In the genomic region with DNA sequence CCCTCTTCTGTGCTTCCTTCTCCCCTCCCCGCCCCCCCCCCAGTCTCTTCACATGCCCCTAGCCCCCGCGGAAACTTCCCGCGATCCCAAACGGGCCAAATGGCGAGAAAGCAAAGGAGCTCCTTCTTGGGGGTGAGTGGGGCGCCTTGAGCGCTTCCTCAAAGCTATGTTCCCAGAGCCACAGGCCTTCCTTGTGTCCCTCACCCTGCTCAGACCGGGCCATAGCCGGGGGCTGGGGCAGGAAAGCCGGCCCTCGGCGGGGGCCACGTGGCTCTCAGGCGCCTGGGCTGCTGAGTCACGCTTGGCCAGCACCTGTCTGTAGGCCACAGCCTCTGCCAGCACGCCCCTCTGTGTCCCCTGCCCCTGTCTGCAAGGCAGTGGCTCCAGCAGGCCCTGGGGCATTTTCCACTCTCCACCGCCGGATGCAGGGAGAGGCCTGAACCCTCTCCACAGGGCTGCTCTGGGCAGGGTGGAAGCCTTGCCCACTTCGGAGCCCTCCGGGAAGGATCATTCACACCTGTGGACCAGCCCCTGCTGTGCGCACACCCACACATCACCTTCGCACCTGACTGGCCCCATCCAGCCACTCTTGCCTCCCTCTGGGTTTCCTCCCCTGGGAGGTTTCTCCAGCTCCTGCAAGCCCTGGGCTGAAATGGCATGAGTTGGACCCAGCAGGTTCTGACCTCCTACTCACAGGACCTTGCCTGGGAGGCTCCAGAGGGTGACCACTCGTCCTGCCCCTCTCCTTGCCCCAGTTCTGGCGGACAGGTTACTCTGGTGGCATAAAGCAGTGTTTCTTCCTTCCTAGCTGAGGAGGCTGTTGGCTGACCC, we compare ENCODE assay signal across 8 cellular contexts. TPM values are rescaled to one million over a fixed set of nuclear protein-coding genes. Genes with fewer than 3 reads are reported as not detected.
A peak's percentile ranks its signal among the peaks of the same experiment; 100 is the strongest.
DNase-seq lines count a peak whose midpoint lies in the region; ATAC-seq and TF ChIP-seq lines count a peak whose summit lies in the region.

No MANE protein-coding gene starts in this region.

- peak overlapping the region; percentile 94 for H2BK20ac ChIP-seq in IMR-90 (ENCODE audit: low read depth, low read length)

- no peak for TF ChIP-seq RAD21 in IMR-90 (IDR thresholded peaks at IDR 0.05; ENCODE audit: low read length)

- H3K56ac ChIP-seq in IMR-90 (ENCODE audit: extremely low read depth, insufficient read depth, low read length), result peak overlapping the region; percentile 80

- H3K14ac ChIP-seq in IMR-90 (replicated peaks; ENCODE audit: low read depth, low read length), result peak overlapping the region; percentile 94

- no peaks in the 10 kb centered on the region for H3K27me3 ChIP-seq in IMR-90 (ENCODE audit: control insufficient read depth, insufficient read depth, low read length)

- peaks cover 29% of the 10 kb centered on the region for H3K9me1 ChIP-seq in IMR-90 (ENCODE audit: insufficient read depth, low read length)

- WGBS in IMR-90 (ENCODE audit: extremely low coverage in 2 of 2, insufficient read length in 1 of 2), 2 experiments, result 7% methylated on average over 3 of the region's 26 CpGs; no CpG with 5 or more reads in 1 of the 2 experiments

- H3K36me3 ChIP-seq in IMR-90 (ENCODE audit: control insufficient read depth, insufficient read depth, low read length) (peaks cover 26% of the 10 kb centered on the region), mucosa of descending colon (ENCODE audit: low read depth) (peaks cover 3% of the 10 kb centered on the region)

- H4K5ac ChIP-seq in IMR-90 (ENCODE audit: low read depth, low read length), result peak overlapping the region; percentile 84

- no peaks in the 10 kb centered on the region for H3K27me3 Mint-ChIP-seq in activated CD4-positive, alpha-beta T cell treated with anti-CD3 and anti-CD28 coated beads, Interleukin-2, amount 10 ng/mL, durations not matched to agents 24 days and 14 days

- H4K20me1 ChIP-seq in IMR-90 (ENCODE audit: insufficient read depth, low read length), result peaks cover 39% of the 10 kb centered on the region

- dilution Hi-C loops in IMR-90 (cut with HindIII; ENCODE audit: low sequenced_read_pairs, unreplicated experiment), result no loop called here

- H2AK5ac ChIP-seq in IMR-90 (ENCODE audit: low read depth, low read length), result peak overlapping the region; percentile 98

- peak overlapping the region; percentile 99 for H3K27ac ChIP-seq in IMR-90 (ENCODE audit: insufficient read depth, low read length)

- intact Hi-C loops in activated CD4-positive, alpha-beta T cell treated with anti-CD3 and anti-CD28 coated beads, Interleukin-2, amount 10 ng/mL, durations not matched to agents 24 days and 14 days (cut with micrococcal nuclease), result loop anchor here (1.0 to 5.0 kb wide), 5 partner anchors 8 to 267 kb away; a partner anchor contains a TSS
- intact Hi-C loops in IMR-90 (cut with micrococcal nuclease) (loop anchor here (1.0 to 5.0 kb wide), 2 partner anchors 87 to 197 kb away; a partner anchor contains a TSS), mucosa of descending colon (cut with DNase I, micrococcal nuclease) (no loop called here)

- no peak for TF ChIP-seq CTCF in IMR-90 (conservative IDR thresholded peaks at IDR 0.05; ENCODE audit: low read depth, low read length)
- TF ChIP-seq CTCF in epithelial cell of esophagus (IDR thresholded peaks at IDR 0.05; ENCODE audit: insufficient read depth, low read depth, low read length, missing control alignments), result no peak
- TF ChIP-seq CTCF in mucosa of descending colon (IDR thresholded peaks at IDR 0.05), result no peak

- H2BK120ac ChIP-seq in IMR-90 (ENCODE audit: low read depth, low read length), result peak overlapping the region; percentile 98

- H3K79me1 ChIP-seq in IMR-90 (ENCODE audit: low read depth in 1 of 2, low read length in 2 of 2), result peaks cover 6 to 48% of the 10 kb centered on the region in 2 experiments

- DNase-seq in activated CD4-positive, alpha-beta T cell treated with anti-CD3 and anti-CD28 coated beads, Interleukin-2, amount 10 ng/mL, durations not matched to agents 24 days and 14 days, result peak; percentile 82
- no peak for DNase-seq in activated CD4-positive, alpha-beta T cell treated with anti-CD3 and anti-CD28 coated beads, Interleukin-2, amount 50 U/mL, for 1 hour
- DNase-seq in IMR-90 (peak; percentile 77), epithelial cell of esophagus (ENCODE audit: low read depth) (peak; percentile 59), mucosa of descending colon (peak; percentile 71 to 88 (median 82)), superior temporal gyrus (ENCODE audit: extremely low spot score) (peak; percentile 70)

- CTCF ChIA-PET in IMR-90 (lab: Yijun Ruan, JAX), result interaction anchor here (0.6 kb wide), 1 partner anchor 88 kb away, joined by 3 read pairs; no protein-coding TSS in a partner anchor

- H3K9me3 ChIP-seq in IMR-90 (ENCODE audit: control insufficient read depth, insufficient read depth, low read length) (no peaks in the 10 kb centered on the region), mucosa of descending colon (no peaks in the 10 kb centered on the region)

- in situ Hi-C loops in IMR-90 (cut with MboI; ENCODE audit: low sequenced_read_pairs), result no loop called here

- H3K9ac ChIP-seq in IMR-90 (ENCODE audit: low read depth, low read length), result peak overlapping the region; percentile 48; the same call in 1 of the 2 replicates

- H3K9me3 Mint-ChIP-seq in activated CD4-positive, alpha-beta T cell treated with anti-CD3 and anti-CD28 coated beads, Interleukin-2, amount 10 ng/mL, durations not matched to agents 24 days and 14 days, result no peaks in the 10 kb centered on the region

- H2BK15ac ChIP-seq in IMR-90 (ENCODE audit: low read depth, low read length), result peak overlapping the region; percentile 27; the same call in 2 of the 3 replicates

- no peak overlapping the region for H3K4me3 ChIP-seq in IMR-90 (ENCODE audit: insufficient read depth, low read depth, low read length)
- no peak overlapping the region for H3K4me3 ChIP-seq in epithelial cell of esophagus (ENCODE audit: low read length)
- H3K4me3 ChIP-seq in mucosa of descending colon, result no peak overlapping the region

- H3K18ac ChIP-seq in IMR-90 (ENCODE audit: low read depth, low read length), result peak overlapping the region; percentile 86

- H3K4me1 ChIP-seq in IMR-90 (ENCODE audit: control insufficient read depth, insufficient read depth, low read length) (peaks cover 37% of the 10 kb centered on the region), mucosa of descending colon (ENCODE audit: low read depth) (peaks cover 60% of the 10 kb centered on the region)

- H4K91ac ChIP-seq in IMR-90 (ENCODE audit: insufficient read depth, low read depth, low read length), result peak overlapping the region; percentile 93

- peak overlapping the region; percentile 94 for H2BK5ac ChIP-seq in IMR-90 (ENCODE audit: low read depth, low read length, poor library complexity, severe bottlenecking)

- peaks cover 33% of the 10 kb centered on the region for H3K4me1 Mint-ChIP-seq in activated CD4-positive, alpha-beta T cell treated with anti-CD3 and anti-CD28 coated beads, Interleukin-2, amount 10 ng/mL, durations not matched to agents 24 days and 14 days

- H3K36me3 Mint-ChIP-seq in activated CD4-positive, alpha-beta T cell treated with anti-CD3 and anti-CD28 coated beads, Interleukin-2, amount 10 ng/mL, durations not matched to agents 24 days and 14 days (ENCODE audit: low read depth), result peaks cover 34% of the 10 kb centered on the region

- peak; percentile 54; the same call in 1 of the 2 replicates for TF ChIP-seq POLR2A in IMR-90 (IDR thresholded peaks at IDR 0.05; ENCODE audit: low read depth, low read length)

- H3K23ac ChIP-seq in IMR-90 (ENCODE audit: low read depth, low read length), result peak overlapping the region; percentile 93

- ATAC-seq in IMR-90 (ENCODE audit: low read depth) (peak; percentile 7), mucosa of descending colon (peak; percentile 42), GM21515 (IDR thresholded peaks at IDR 0.05; ENCODE audit: unreplicated experiment) (no peak)
- ATAC-seq in activated CD4-positive, CD25-positive, alpha-beta regulatory T cell treated with anti-CD3 and anti-CD28 coated beads, Interleukin-2, amount 50 U/mL, for 24 hours, result peak; percentile 22 to 29

- peak overlapping the region; percentile 89; the same call in 1 of the 2 replicates for H3K4me2 ChIP-seq in IMR-90 (ENCODE audit: low read depth, low read length)

- POLR2A ChIA-PET in IMR-90 (lab: Charles Lee; ENCODE audit: unreplicated experiment), result interaction anchor here (0.6 to 1.0 kb wide), 3 partner anchors 22 to 115 kb away, joined by 3 to 7 read pairs (median 4); no protein-coding TSS in a partner anchor

- BruUV-seq in IMR-90 (replicated peaks; lab: Mats Ljungman, UMichigan), result no TSS peak

- H3K4me3 Mint-ChIP-seq in activated CD4-positive, alpha-beta T cell treated with anti-CD3 and anti-CD28 coated beads, Interleukin-2, amount 10 ng/mL, durations not matched to agents 24 days and 14 days, result peak overlapping the region; percentile 78

- peak overlapping the region; percentile 92 for H3K27ac Mint-ChIP-seq in activated CD4-positive, alpha-beta T cell treated with anti-CD3 and anti-CD28 coated beads, Interleukin-2, amount 10 ng/mL, durations not matched to agents 24 days and 14 days

- H2AK9ac ChIP-seq in IMR-90 (replicated peaks; ENCODE audit: low read depth, low read length, poor library complexity), result peak overlapping the region; percentile 96

- peak overlapping the region; percentile 89 for H2AFZ ChIP-seq in IMR-90 (replicated peaks; ENCODE audit: low read length, poor library complexity)

- H3K4ac ChIP-seq in IMR-90 (ENCODE audit: low read depth, low read length), result peak overlapping the region; percentile 98

- peak overlapping the region; percentile 82 to 89 for H4K8ac ChIP-seq in IMR-90 (ENCODE audit: low read depth in 2 of 2, low read length in 2 of 2)

RNA-seq across cellular contexts. Expression of a gene that starts 1.2 kb away (rescaled TPM):
- 177 and 183 TPM in 2 replicates for total RNA-seq in activated CD4-positive, alpha-beta T cell treated with anti-CD3 and anti-CD28 coated beads, Interleukin-2, amount 10 ng/mL, durations not matched to agents 24 days and 14 days
- total RNA-seq in IMR-90 (2012; rRNA removed) (168 and 184 TPM in 2 replicates), mucosa of descending colon (100 to 1,000 TPM; 302 to 348 (median 321) TPM)
- 152 and 201 TPM in 2 replicates for polyA plus RNA-seq in IMR-90 (2012; rRNA removed)
- polyA plus RNA-seq in IMR-90 (2012; cell fraction: cytosol; rRNA removed), result 153 and 219 TPM in 2 replicates
- 377 and 407 TPM in 2 replicates for polyA plus RNA-seq in IMR-90 (2012; cell fraction: nucleus; rRNA removed; ENCODE audit: low replicate concordance)

RNA-seq across cellular contexts. Expression of a gene that starts 12.8 kb away (rescaled TPM):
- 126 and 134 TPM in 2 replicates for total RNA-seq in activated CD4-positive, alpha-beta T cell treated with anti-CD3 and anti-CD28 coated beads, Interleukin-2, amount 10 ng/mL, durations not matched to agents 24 days and 14 days
- 53.9 and 73.7 TPM in 2 replicates for total RNA-seq in IMR-90 (2012; rRNA removed)
- polyA plus RNA-seq in IMR-90 (2012; rRNA removed), result 155 and 164 TPM in 2 replicates
- polyA plus RNA-seq in IMR-90 (2012; cell fraction: cytosol; rRNA removed), result 148 and 266 TPM in 2 replicates
- polyA plus RNA-seq in IMR-90 (2012; cell fraction: nucleus; rRNA removed; ENCODE audit: low replicate concordance), result 388 and 999 TPM in 2 replicates
- 100 to 1,000 TPM; 274 to 623 (median 476) TPM for total RNA-seq in mucosa of descending colon

RNA-seq across cellular contexts. Expression of a gene that starts 25.7 kb away (rescaled TPM):
- total RNA-seq in activated CD4-positive, alpha-beta T cell treated with anti-CD3 and anti-CD28 coated beads, Interleukin-2, amount 10 ng/mL, durations not matched to agents 24 days and 14 days, result 0.88 and 1.6 TPM in 2 replicates
- total RNA-seq in IMR-90 (2012; rRNA removed) (not detected in 2 replicates), mucosa of descending colon (10 to 100 TPM in 1 of 3 donors, 1 to 10 TPM in 2; 3.0 to 10.4 (median 7.0) TPM)
- 0.72 and 1.9 TPM in 2 replicates for polyA plus RNA-seq in IMR-90 (2012; rRNA removed)
- 1.3 and 3.2 TPM in 2 replicates for polyA plus RNA-seq in IMR-90 (2012; cell fraction: cytosol; rRNA removed)
- 2.3 and 12.6 TPM in 2 replicates for polyA plus RNA-seq in IMR-90 (2012; cell fraction: nucleus; rRNA removed; ENCODE audit: low replicate concordance)

RNA-seq across cellular contexts. Expression of a gene that starts 39.1 kb away (rescaled TPM):
- total RNA-seq in activated CD4-positive, alpha-beta T cell treated with anti-CD3 and anti-CD28 coated beads, Interleukin-2, amount 10 ng/mL, durations not matched to agents 24 days and 14 days, result 27.6 and 27.8 TPM in 2 replicates
- total RNA-seq in IMR-90 (2012; rRNA removed), result 6.6 and 7.2 TPM in 2 replicates
- polyA plus RNA-seq in IMR-90 (2012; rRNA removed), result 20.3 and 24.7 TPM in 2 replicates
- 9.9 and 11.2 TPM in 2 replicates for polyA plus RNA-seq in IMR-90 (2012; cell fraction: cytosol; rRNA removed)
- polyA plus RNA-seq in IMR-90 (2012; cell fraction: nucleus; rRNA removed; ENCODE audit: low replicate concordance), result 140 and 168 TPM in 2 replicates
- total RNA-seq in mucosa of descending colon, result 10 to 100 TPM; 20.8 to 38.3 (median 27.5) TPM

Comparison
In these comparisons a context has a peak if more than half of its experiments do, and no peak if none do; other contexts are left out.
1. intact Hi-C loops: an anchor here in activated CD4-positive, alpha-beta T cell treated with anti-CD3 and anti-CD28 coated beads, Interleukin-2, amount 10 ng/mL, durations not matched to agents 24 days and 14 days (1.0 to 5.0 kb wide) and IMR-90 (1.0 to 5.0 kb wide); none called in mucosa of descending colon.